In the genomic region with DNA sequence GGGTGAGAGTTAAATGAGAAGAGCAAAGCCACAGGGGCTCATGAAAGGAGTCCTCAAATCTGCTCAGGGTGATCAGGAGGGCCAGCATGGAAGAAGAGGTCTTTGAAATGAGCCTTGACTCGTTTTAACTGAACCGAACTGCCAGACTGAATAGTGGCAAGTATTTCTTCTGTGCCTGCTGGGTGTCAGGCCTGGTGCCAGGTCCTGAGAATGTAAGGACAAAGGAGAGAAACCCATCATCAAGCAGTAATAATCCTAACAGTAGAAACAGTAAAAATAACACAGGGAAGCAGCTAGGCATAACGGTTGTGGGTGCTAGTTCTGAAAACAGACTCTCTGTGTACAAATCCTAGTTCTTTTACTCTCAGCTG, we compare ENCODE assay signal across 9 cellular contexts. TPM values are rescaled to one million over a fixed set of nuclear protein-coding genes. Genes with fewer than 3 reads are reported as not detected.
A peak's percentile ranks its signal among the peaks of the same experiment; 100 is the strongest.
DNase-seq lines count a peak whose midpoint lies in the region; ATAC-seq and TF ChIP-seq lines count a peak whose summit lies in the region.
"Had no signal": no experiment of that assay in that cellular context is flagged by ENCODE, and none has a peak within 500 bp of the region (broad histone marks: within the 10 kb centered on the region; RNA-seq: fewer than 3 reads in every experiment).

No MANE protein-coding gene starts in this region.

- ATAC-seq in GM21423 (IDR thresholded peaks at IDR 0.05; ENCODE audit: unreplicated experiment) (no peak), HG02870 (IDR thresholded peaks at IDR 0.05; ENCODE audit: unreplicated experiment) (no peak)
- ATAC-seq: naive thymus-derived CD8-positive, alpha-beta T cell had no signal

- CTCF ChIA-PET in AG04450 (lab: Charles Lee) = no interaction called here

- H3K27me3 Mint-ChIP-seq in chondrocyte (ENCODE audit: low read depth) = no peaks in the 10 kb centered on the region
- H3K27me3 Mint-ChIP-seq in nephron (ENCODE audit: low read depth) = peaks cover 1% of the 10 kb centered on the region

- peaks cover 39% of the 10 kb centered on the region for H3K4me1 Mint-ChIP-seq in chondrocyte (ENCODE audit: low read depth)
- H3K4me1 Mint-ChIP-seq in nephron = peaks cover 47% of the 10 kb centered on the region

- H3K9me3 Mint-ChIP-seq in chondrocyte (ENCODE audit: low read depth) = no peaks in the 10 kb centered on the region
- H3K9me3 Mint-ChIP-seq in nephron = no peaks in the 10 kb centered on the region
- H3K9me3 Mint-ChIP-seq: naive thymus-derived CD8-positive, alpha-beta T cell had no signal

- H3K27me3 ChIP-seq in AG04450 (ENCODE audit: control insufficient read depth, insufficient read depth, low read length) = no peaks in the 10 kb centered on the region

- H3K27ac Mint-ChIP-seq in chondrocyte (ENCODE audit: unreplicated experiment) (peak overlapping the region; percentile 90), nephron (peak overlapping the region; percentile 84 to 95 (median 95))

- no peak for DNase-seq in AG04450 (ENCODE audit: low read depth, low spot score)
- peak; percentile 23 for DNase-seq in MV-4-11 (lab: John Stamatoyannopoulos, UW)
- no peak for DNase-seq in chondrocyte (ENCODE audit: low spot score)
- DNase-seq in AG08396 (ENCODE audit: low spot score) = no peak
- no peak for DNase-seq in iPS-NIHi7 (ENCODE audit: extremely low spot score)
- DNase-seq: naive thymus-derived CD8-positive, alpha-beta T cell had no signal

- TF ChIP-seq CTCF in AG04450 (IDR thresholded peaks at IDR 0.05; ENCODE audit: low read depth, low read length) = no peak
- TF ChIP-seq CTCF in chondrocyte (IDR thresholded peaks at IDR 0.05) = no peak
- TF ChIP-seq CTCF in nephron (IDR thresholded peaks at IDR 0.05; ENCODE audit: unreplicated experiment in 3 of 3) = no peak

- H3K27ac ChIP-seq in AG04450 (ENCODE audit: low read depth, low read length) = peak overlapping the region; percentile 92

- H3K9me3 ChIP-seq in AG04450 (ENCODE audit: control insufficient read depth, insufficient read depth, low read length) = no peaks in the 10 kb centered on the region

- H3K4me3 Mint-ChIP-seq in chondrocyte (ENCODE audit: unreplicated experiment) (no peak overlapping the region), nephron (peak overlapping the region in 2 of 3 experiments; percentile 5 to 24)
- H3K4me3 Mint-ChIP-seq: naive thymus-derived CD8-positive, alpha-beta T cell had no signal

- no peaks in the 10 kb centered on the region for H3K36me3 Mint-ChIP-seq in chondrocyte (ENCODE audit: low read depth)
- H3K36me3 Mint-ChIP-seq in nephron (ENCODE audit: low read depth) = no peaks in the 10 kb centered on the region
- H3K36me3 Mint-ChIP-seq: naive thymus-derived CD8-positive, alpha-beta T cell had no signal

- H3K4me3 ChIP-seq in AG04450 (ENCODE audit: low read depth, low read length) = no peak overlapping the region

- POLR2A ChIA-PET in AG04450 (lab: Yijun Ruan, JAX) = interaction anchor here (1.7 to 3.0 kb wide), 2 partner anchors 18 to 41 kb away, joined by 7 to 12 read pairs; a partner anchor contains a TSS

RNA-seq across cellular contexts. Expression of a gene that starts 40.4 kb away (rescaled TPM):
- 115 and 138 TPM in 2 replicates for polyA plus RNA-seq in AG04450 (2011; rRNA removed)
- polyA minus RNA-seq in AG04450 (2011; rRNA and poly(A)+ RNA removed) = 168 and 203 TPM in 2 replicates
- 19.0 to 27.2 TPM (median 23.2 TPM) in 3 replicates for total RNA-seq in chondrocyte
